28 cellular contexts compared by ENCODE assay signal in genomic region chr5:169121631-169122420, GRCh38.
DNase-seq lines count a peak whose midpoint lies in the region; TF ChIP-seq lines count a peak whose summit lies in the region.
"Had no signal": no experiment of that assay in that cellular context is flagged by ENCODE, and none has a peak within 500 bp of the region (broad histone marks: within the 10 kb centered on the region; RNA-seq: fewer than 3 reads in every experiment).

No MANE protein-coding gene starts in this region.

- peak; percentile 57 for DNase-seq in ELR (ENCODE audit: low read depth)
- DNase-seq in MG63: peak; percentile 92
- peak; percentile 83 for DNase-seq in fibroblast of mammary gland (ENCODE audit: low read depth)
- DNase-seq in 8988T: no peak
- DNase-seq in amniotic stem cell (lab: John Stamatoyannopoulos, UW): no peak
- no peak for DNase-seq in activated CD4-positive, alpha-beta T cell treated with anti-CD3 and anti-CD28 coated beads, Interleukin-2, amount 50 U/mL, for 4 hours
- no peak for DNase-seq in inferior parietal cortex (ENCODE audit: extremely low spot score)
- DNase-seq: activated CD4-positive, alpha-beta T cell treated with anti-CD3 and anti-CD28 coated beads for 48 hours; activated gamma-delta T cell; activated naive CD8-positive, alpha-beta T cell treated with anti-CD3 and anti-CD28 coated beads, Interleukin-2, amount 10 ng/mL, durations not matched to agents 7 days and 5 days; AML-193; CD4-positive, alpha-beta T cell; dermis blood vessel endothelial cell; DMS79 treated with DMSO at 0.1 percent for 48 hours; endodermal cell; H7; NCI-H1417 treated with DMSO at 0.1 percent for 48 hours; NCI-H2081; NCI-H526 treated with DMSO at 0.1 percent for 48 hours; occipital lobe; psoas muscle; SHP77 treated with DMSO at 0.1 percent for 48 hours; stimulated activated CD4-positive, alpha-beta T cell treated with anti-CD3 and anti-CD28 coated beads, Interleukin-4, amount 100 ng/mL, for 24 hours; substantia nigra; T1000; WERI-Rb-1 had no signal

- TF ChIP-seq CTCF in fibroblast of mammary gland (conservative IDR thresholded peaks at IDR 0.05; ENCODE audit: control insufficient read depth, insufficient read depth, low read depth, low read length): no peak

- no peak overlapping the region for H3K4me3 ChIP-seq in MG63
- H3K4me3 ChIP-seq in fibroblast of mammary gland (ENCODE audit: control insufficient read depth, low read depth, low read length): no peak overlapping the region
- H3K4me3 ChIP-seq: hepatocyte, lung, psoas muscle had no signal

- H3K27me3 ChIP-seq in MG63: no peaks in the 10 kb centered on the region
- H3K27me3 ChIP-seq: hepatocyte had no signal

- H3K36me3 ChIP-seq in MG63: no peaks in the 10 kb centered on the region
- H3K36me3 ChIP-seq: WERI-Rb-1 had no signal

- H3K9me3 ChIP-seq in MG63: peaks cover 2% of the 10 kb centered on the region; the same call in 1 of the 2 replicates
- H3K9me3 ChIP-seq: psoas muscle had no signal

Comparison
In these comparisons a context has a peak if more than half of its experiments do, and no peak if none do; other contexts are left out.
1. DNase-seq: peak in ELR (single experiment), MG63 (single experiment) and fibroblast of mammary gland (single experiment); none in 8988T (single experiment), amniotic stem cell (single experiment), activated CD4-positive, alpha-beta T cell treated with anti-CD3 and anti-CD28 coated beads, Interleukin-2, amount 50 U/mL, for 4 hours (0 of 2) and inferior parietal cortex (single experiment).